32 cellular contexts compared by ENCODE assay signal in the genomic region with DNA sequence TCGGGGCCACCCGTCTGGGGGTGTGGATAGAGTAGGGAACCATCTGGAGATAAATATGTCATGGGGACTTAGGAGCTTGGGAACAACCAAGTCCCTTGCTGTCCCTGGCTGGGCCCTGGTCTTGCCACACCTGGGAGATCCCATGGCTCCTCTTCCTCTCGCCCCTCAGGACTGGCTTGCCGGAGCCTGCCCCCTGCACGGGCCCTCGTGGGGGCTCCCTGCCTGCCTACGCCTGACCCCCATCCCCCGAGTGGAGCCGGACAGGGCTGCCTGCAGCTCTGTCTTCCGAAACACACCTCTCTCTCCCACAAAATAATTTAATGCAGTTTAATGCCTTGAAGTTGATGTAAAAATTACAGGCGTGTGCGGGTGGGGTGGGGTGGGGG.
"Had no signal": no experiment of that assay in that cellular context is flagged by ENCODE, and none has a peak within 500 bp of the region (broad histone marks: within the 10 kb centered on the region; RNA-seq: fewer than 3 reads in every experiment).

No MANE protein-coding gene starts in this region.

- H3K4me1 ChIP-seq: breast epithelium, gastroesophageal sphincter had no signal

- H3K4me3 Mint-ChIP-seq: activated CD4-positive, alpha-beta memory T cell treated with anti-CD3 and anti-CD28 coated beads for 36 hours; activated CD4-positive, alpha-beta T cell treated with anti-CD3 and anti-CD28 coated beads for 36 hours; activated CD4-positive, alpha-beta T cell treated with anti-CD3 and anti-CD28 coated beads, Interleukin-2, amount 10 ng/mL, durations not matched to agents 24 days and 14 days; activated CD8-positive, alpha-beta memory T cell treated with anti-CD3 and anti-CD28 coated beads, Interleukin-2, amount 10 ng/mL, durations not matched to agents 7 days and 5 days; activated CD8-positive, alpha-beta T cell treated with anti-CD3 and anti-CD28 coated beads, Interleukin-2, amount 10 ng/mL, durations not matched to agents 7 days and 5 days; activated naive CD4-positive, alpha-beta T cell treated with anti-CD3 and anti-CD28 coated beads for 36 hours; activated naive CD4-positive, alpha-beta T cell treated with anti-CD3 and anti-CD28 coated beads, Interleukin-2, amount 50 U/mL, for 24 hours; activated naive CD8-positive, alpha-beta T cell treated with anti-CD3 and anti-CD28 coated beads for 36 hours; activated naive CD8-positive, alpha-beta T cell treated with anti-CD3 and anti-CD28 coated beads, Interleukin-2, amount 50 U/mL, for 24 hours; activated T-helper 1 cell treated with anti-CD3 and anti-CD28 coated beads, Interleukin-12 subunit alpha, Interleukin-12 subunit beta, Interleukin-2, Interleukin-4 antibody, amounts not matched to agents 30 ng/mL and 10 ng/mL and 1 ng/mL, durations not matched to agents 14 hours and 24 hours and 36 hours had no signal

- H3K27ac ChIP-seq: body of pancreas, breast epithelium, cardiac muscle cell, epithelial cell of prostate, esophagus squamous epithelium, gastroesophageal sphincter had no signal

- H3K27me3 ChIP-seq: adrenal gland, body of pancreas, breast epithelium, cardiac muscle cell, colonic mucosa had no signal

- H3K4me3 ChIP-seq: adrenal gland, body of pancreas, breast epithelium, cardiac muscle cell, colonic mucosa, esophagus squamous epithelium, gastroesophageal sphincter had no signal

- H3K36me3 ChIP-seq: adrenal gland, breast epithelium, cardiac muscle cell, colonic mucosa, esophagus squamous epithelium, gastroesophageal sphincter had no signal

- ATAC-seq: activated CD4-positive, alpha-beta T cell treated with anti-CD3 and anti-CD28 coated beads for 36 hours; activated CD8-positive, alpha-beta memory T cell treated with anti-CD3 and anti-CD28 coated beads, Interleukin-2, amount 10 ng/mL, durations not matched to agents 7 days and 5 days; activated CD8-positive, alpha-beta T cell treated with anti-CD3 and anti-CD28 coated beads, Interleukin-2, amount 10 ng/mL, durations not matched to agents 7 days and 5 days; activated naive CD8-positive, alpha-beta T cell treated with anti-CD3 and anti-CD28 coated beads, Interleukin-2, amount 50 U/mL, for 24 hours; body of pancreas; gastroesophageal sphincter had no signal

- DNase-seq: activated CD4-positive, alpha-beta memory T cell treated with anti-CD3 and anti-CD28 coated beads for 36 hours; activated CD4-positive, alpha-beta T cell treated with anti-CD3 and anti-CD28 coated beads for 36 hours; activated CD4-positive, alpha-beta T cell treated with anti-CD3 and anti-CD28 coated beads, Interleukin-2, amount 10 ng/mL, durations not matched to agents 24 days and 14 days; activated CD4-positive, CD25-positive, alpha-beta regulatory T cell; activated CD4-positive, CD25-positive, alpha-beta regulatory T cell treated with anti-CD3 and anti-CD28 coated beads, Interleukin-2, amount 50 U/mL, for 72 hours; activated CD8-positive, alpha-beta memory T cell treated with anti-CD3 and anti-CD28 coated beads, Interleukin-2, amount 10 ng/mL, durations not matched to agents 7 days and 5 days; activated CD8-positive, alpha-beta memory T cell treated with anti-CD3 and anti-CD28 coated beads, Interleukin-2, amount 50 U/mL, for 4 hours; activated CD8-positive, alpha-beta T cell treated with anti-CD3 and anti-CD28 coated beads, Interleukin-2, amount 10 ng/mL, durations not matched to agents 7 days and 5 days; activated effector memory CD4-positive, alpha-beta T cell treated with anti-CD3 and anti-CD28 coated beads, Interleukin-2, amount 50 U/mL, for 16 hours; activated naive CD4-positive, alpha-beta T cell treated with anti-CD3 and anti-CD28 coated beads for 36 hours; activated naive CD8-positive, alpha-beta T cell treated with anti-CD3 and anti-CD28 coated beads for 36 hours; activated naive CD8-positive, alpha-beta T cell treated with anti-CD3 and anti-CD28 coated beads, Interleukin-2, amount 50 U/mL, for 24 hours; activated T-cell treated with anti-CD3 and anti-CD28 coated beads, Interleukin-2, amount 50 U/mL, for 1 hour; activated T-cell treated with anti-CD3 and anti-CD28 coated beads, Interleukin-2, amount 50 U/mL, for 48 hours; aorta; body of pancreas; central memory CD4-positive, alpha-beta T cell; cerebellar nuclear complex; effector CD8-positive, alpha-beta T cell; esophagus squamous epithelium; foreskin melanocyte; head of caudate nucleus; hippocampal formation had no signal

- H3K4me1 Mint-ChIP-seq: activated CD4-positive, alpha-beta T cell treated with anti-CD3 and anti-CD28 coated beads for 36 hours; activated CD4-positive, alpha-beta T cell treated with anti-CD3 and anti-CD28 coated beads, Interleukin-2, amount 10 ng/mL, durations not matched to agents 24 days and 14 days; activated CD8-positive, alpha-beta memory T cell treated with anti-CD3 and anti-CD28 coated beads, Interleukin-2, amount 10 ng/mL, durations not matched to agents 7 days and 5 days; activated naive CD4-positive, alpha-beta T cell treated with anti-CD3 and anti-CD28 coated beads, Interleukin-2, amount 50 U/mL, for 24 hours; activated naive CD8-positive, alpha-beta T cell treated with anti-CD3 and anti-CD28 coated beads for 36 hours; activated naive CD8-positive, alpha-beta T cell treated with anti-CD3 and anti-CD28 coated beads, Interleukin-2, amount 50 U/mL, for 24 hours had no signal

- H3K9me3 ChIP-seq: adrenal gland, body of pancreas, breast epithelium, colonic mucosa, esophagus squamous epithelium, gastroesophageal sphincter had no signal

- H3K36me3 Mint-ChIP-seq: activated CD4-positive, alpha-beta memory T cell treated with anti-CD3 and anti-CD28 coated beads for 36 hours; activated CD8-positive, alpha-beta memory T cell treated with anti-CD3 and anti-CD28 coated beads, Interleukin-2, amount 10 ng/mL, durations not matched to agents 7 days and 5 days; activated naive CD4-positive, alpha-beta T cell treated with anti-CD3 and anti-CD28 coated beads, Interleukin-2, amount 50 U/mL, for 24 hours; activated naive CD8-positive, alpha-beta T cell treated with anti-CD3 and anti-CD28 coated beads for 36 hours had no signal

- H3K9me3 Mint-ChIP-seq: activated CD4-positive, alpha-beta memory T cell treated with anti-CD3 and anti-CD28 coated beads for 36 hours; activated CD4-positive, alpha-beta T cell treated with anti-CD3 and anti-CD28 coated beads, Interleukin-2, amount 10 ng/mL, durations not matched to agents 24 days and 14 days; activated naive CD4-positive, alpha-beta T cell treated with anti-CD3 and anti-CD28 coated beads for 36 hours; activated naive CD4-positive, alpha-beta T cell treated with anti-CD3 and anti-CD28 coated beads, Interleukin-2, amount 50 U/mL, for 24 hours; activated naive CD8-positive, alpha-beta T cell treated with anti-CD3 and anti-CD28 coated beads for 36 hours; activated naive CD8-positive, alpha-beta T cell treated with anti-CD3 and anti-CD28 coated beads, Interleukin-2, amount 50 U/mL, for 24 hours; activated T-helper 1 cell treated with anti-CD3 and anti-CD28 coated beads, Interleukin-12 subunit alpha, Interleukin-12 subunit beta, Interleukin-2, Interleukin-4 antibody, amounts not matched to agents 30 ng/mL and 10 ng/mL and 1 ng/mL, durations not matched to agents 14 hours and 24 hours and 36 hours; activated T-helper 2 cell treated with anti-CD3 and anti-CD28 coated beads, Interferon-gamma antibody, Interleukin-2, Interleukin-4, amounts not matched to agents 10 μg/mL and 5 μg/mL and 100 μg/mL, durations not matched to agents 14 hours and 24 hours and 36 hours had no signal

- H3K27me3 Mint-ChIP-seq: activated CD4-positive, alpha-beta T cell treated with anti-CD3 and anti-CD28 coated beads, Interleukin-2, amount 10 ng/mL, durations not matched to agents 24 days and 14 days; activated naive CD4-positive, alpha-beta T cell treated with anti-CD3 and anti-CD28 coated beads, Interleukin-2, amount 50 U/mL, for 24 hours had no signal

- H3K27ac Mint-ChIP-seq: activated CD4-positive, alpha-beta memory T cell treated with anti-CD3 and anti-CD28 coated beads for 36 hours; activated CD4-positive, alpha-beta T cell treated with anti-CD3 and anti-CD28 coated beads for 36 hours; activated CD4-positive, alpha-beta T cell treated with anti-CD3 and anti-CD28 coated beads, Interleukin-2, amount 10 ng/mL, durations not matched to agents 24 days and 14 days; activated CD8-positive, alpha-beta memory T cell treated with anti-CD3 and anti-CD28 coated beads, Interleukin-2, amount 10 ng/mL, durations not matched to agents 7 days and 5 days; activated CD8-positive, alpha-beta T cell treated with anti-CD3 and anti-CD28 coated beads, Interleukin-2, amount 10 ng/mL, durations not matched to agents 7 days and 5 days; activated naive CD4-positive, alpha-beta T cell treated with anti-CD3 and anti-CD28 coated beads for 36 hours; activated naive CD4-positive, alpha-beta T cell treated with anti-CD3 and anti-CD28 coated beads, Interleukin-2, amount 50 U/mL, for 24 hours; activated naive CD8-positive, alpha-beta T cell treated with anti-CD3 and anti-CD28 coated beads for 36 hours; activated naive CD8-positive, alpha-beta T cell treated with anti-CD3 and anti-CD28 coated beads, Interleukin-2, amount 50 U/mL, for 24 hours; activated T-helper 1 cell treated with anti-CD3 and anti-CD28 coated beads, Interleukin-12 subunit alpha, Interleukin-12 subunit beta, Interleukin-2, Interleukin-4 antibody, amounts not matched to agents 30 ng/mL and 10 ng/mL and 1 ng/mL, durations not matched to agents 14 hours and 24 hours and 36 hours; activated T-helper 2 cell treated with anti-CD3 and anti-CD28 coated beads, Interferon-gamma antibody, Interleukin-2, Interleukin-4, amounts not matched to agents 10 μg/mL and 5 μg/mL and 100 μg/mL, durations not matched to agents 14 hours and 24 hours and 36 hours had no signal
